1 cellular context compared by ENCODE assay signal in genomic region chr20:11143481-11143880, GRCh38.
TF ChIP-seq lines count a peak whose summit lies in the region.

No MANE protein-coding gene starts in this region.

TF ChIP-seq in SK-N-SH, 30 proteins besides CTCF, POLR2A, EP300 and RAD21 (continued from another document):
- no peak for TF ChIP-seq USF1 (IDR thresholded peaks at IDR 0.05; ENCODE audit: borderline replicate concordance, low read depth)
- TF ChIP-seq EZH2phosphoT487 (IDR thresholded peaks at IDR 0.05; ENCODE audit: borderline replicate concordance, low read depth): no peak
- TF ChIP-seq TCF12 (IDR thresholded peaks at IDR 0.05): no peak
- no peak for TF ChIP-seq MXI1 (IDR thresholded peaks at IDR 0.05; ENCODE audit: low read depth, low read length)
- TF ChIP-seq MEF2A (IDR thresholded peaks at IDR 0.05; ENCODE audit: borderline replicate concordance, low read depth): no peak
- no peak for TF ChIP-seq RXRA (IDR thresholded peaks at IDR 0.05; ENCODE audit: borderline replicate concordance, low read depth)
- no peak for TF ChIP-seq IRF3 (IDR thresholded peaks at IDR 0.05; ENCODE audit: low read depth, low read length)
- TF ChIP-seq NFIC (IDR thresholded peaks at IDR 0.05; ENCODE audit: borderline replicate concordance): no peak
- no peak for TF ChIP-seq FOSL2 (IDR thresholded peaks at IDR 0.05; ENCODE audit: borderline replicate concordance, low read depth)
- TF ChIP-seq SMC3 (IDR thresholded peaks at IDR 0.05; ENCODE audit: low read depth, low read length): no peak
- no peak for TF ChIP-seq PBX3 (IDR thresholded peaks at IDR 0.05)
- TF ChIP-seq ELF1 (IDR thresholded peaks at IDR 0.05): no peak
